In genomic region chr3:34140606-34141005, GRCh38 we compare ENCODE assay signal across 14 cellular contexts.
"Had no signal": no experiment of that assay in that cellular context is flagged by ENCODE, and none has a peak within 500 bp of the region (broad histone marks: within the 10 kb centered on the region; RNA-seq: fewer than 3 reads in every experiment).

No MANE protein-coding gene starts in this region.

- FAIRE-seq: urothelium cell line had no signal

- H3K4me3 ChIP-seq: esophagus muscularis mucosa, lung, psoas muscle, thyroid gland had no signal

- H3K9me3 ChIP-seq: esophagus muscularis mucosa, psoas muscle, thyroid gland had no signal

- H3K27me3 ChIP-seq: esophagus muscularis mucosa, thyroid gland had no signal

- H3K4me1 ChIP-seq: esophagus muscularis mucosa, psoas muscle, thyroid gland had no signal

- ATAC-seq: psoas muscle; sciatic nerve; stimulated activated effector memory CD8-positive, alpha-beta T cell treated with anti-CD3 and anti-CD28 coated beads, Interleukin-12 subunit alpha, Interleukin-12 subunit beta, amount 100 ng/mL, for 72 hours; WTC11 had no signal

- H3K27ac ChIP-seq: esophagus muscularis mucosa, psoas muscle, thyroid gland had no signal

- DNase-seq: activated CD4-positive, alpha-beta memory T cell treated with anti-CD3 and anti-CD28 coated beads, Interleukin-2, amount 10 ng/mL, durations not matched to agents 7 days and 5 days; activated CD4-positive, alpha-beta T cell treated with anti-CD3 and anti-CD28 coated beads for 4 hours; activated T-cell treated with anti-CD3 and anti-CD28 coated beads, Interleukin-2, amount 50 U/mL, for 24 hours; cortex of kidney; effector CD4-positive, alpha-beta T cell; islet precursor cell; psoas muscle; thyroid gland had no signal

- H3K36me3 ChIP-seq: esophagus muscularis mucosa, thyroid gland had no signal
